11 cellular contexts compared by ENCODE assay signal in the genomic region with DNA sequence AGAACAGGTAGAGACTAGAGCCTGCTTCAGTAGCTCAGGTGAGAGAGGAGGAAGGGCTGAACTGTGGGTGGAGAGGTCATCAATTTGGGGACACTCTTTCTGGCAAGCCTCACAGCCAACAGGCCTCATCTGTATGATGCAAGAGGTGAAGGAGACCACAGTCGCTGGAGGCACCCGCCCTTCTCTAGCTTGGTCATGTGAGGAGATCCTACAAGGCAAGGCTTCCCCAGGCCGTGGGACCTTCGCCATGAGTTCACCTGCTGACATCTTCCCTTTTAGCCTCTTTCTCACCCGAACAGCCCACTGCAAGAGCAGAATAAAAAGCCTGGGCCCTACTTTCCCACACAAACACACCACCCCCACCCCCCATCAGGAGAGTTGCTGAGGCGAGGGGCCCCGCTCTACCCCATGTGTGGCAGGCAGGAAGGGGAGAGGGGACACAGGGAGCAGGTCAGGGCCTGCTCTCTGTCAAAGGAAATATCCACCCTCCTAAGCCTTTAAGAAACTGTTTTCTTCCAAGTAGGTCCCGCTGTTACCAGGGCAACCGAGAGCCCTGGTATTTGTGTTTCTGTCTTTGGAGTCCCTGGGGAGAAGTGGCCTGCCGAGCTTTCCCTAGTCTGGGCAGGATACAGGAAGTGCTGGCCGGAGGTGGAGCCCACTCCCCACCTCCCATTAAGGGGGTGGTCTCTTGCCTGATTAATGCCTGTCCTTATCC. TPM values are rescaled to one million over a fixed set of nuclear protein-coding genes. Genes with fewer than 3 reads are reported as not detected.
A peak's percentile ranks its signal among the peaks of the same experiment; 100 is the strongest.
DNase-seq lines count a peak whose midpoint lies in the region; ATAC-seq and TF ChIP-seq lines count a peak whose summit lies in the region.
"Had no signal": no experiment of that assay in that cellular context is flagged by ENCODE, and none has a peak within 500 bp of the region (broad histone marks: within the 10 kb centered on the region; RNA-seq: fewer than 3 reads in every experiment).

No MANE protein-coding gene starts in this region.

- no peak for DNase-seq in CD4-positive, alpha-beta memory T cell
- DNase-seq in SK-N-DZ (ENCODE audit: low spot score) (peak; percentile 99), Right ventricle myocardium superior (peak; percentile 68), progenitor cell of endocrine pancreas (ENCODE audit: low spot score, unreplicated experiment) (no peak), NCI-H1105 (lab: John Stamatoyannopoulos, UW) (no peak)
- DNase-seq in activated naive CD4-positive, alpha-beta T cell treated with anti-CD3 and anti-CD28 coated beads, Interleukin-2, amount 10 ng/mL, durations not matched to agents 7 days and 5 days, result no peak
- DNase-seq in activated effector memory CD4-positive, alpha-beta T cell treated with Interleukin-2 at 50 U/mL for 16 hours, result no peak
- DNase-seq: DND-41, PC-3 had no signal

- peaks cover 40 to 80% (median 60%) of the 10 kb centered on the region in 4 donors for H3K4me1 Mint-ChIP-seq in CD4-positive, alpha-beta memory T cell
- peaks cover 23% of the 10 kb centered on the region for H3K4me1 Mint-ChIP-seq in progenitor cell of endocrine pancreas (ENCODE audit: low read depth)
- H3K4me1 Mint-ChIP-seq in activated naive CD4-positive, alpha-beta T cell treated with anti-CD3 and anti-CD28 coated beads, Interleukin-2, amount 10 ng/mL, durations not matched to agents 7 days and 5 days, result peaks cover 30% of the 10 kb centered on the region

- H3K27ac Mint-ChIP-seq in CD4-positive, alpha-beta memory T cell, result peak overlapping the region; percentile 59 to 92 (median 85)
- peak overlapping the region; percentile 77 for H3K27ac Mint-ChIP-seq in progenitor cell of endocrine pancreas
- no peak overlapping the region for H3K27ac Mint-ChIP-seq in activated naive CD4-positive, alpha-beta T cell treated with anti-CD3 and anti-CD28 coated beads, Interleukin-2, amount 10 ng/mL, durations not matched to agents 7 days and 5 days
- H3K27ac Mint-ChIP-seq: activated naive CD4-positive, alpha-beta T cell treated with anti-CD3 and anti-CD28 coated beads, Interleukin-2, amount 50 U/mL, for 24 hours had no signal

- no peak overlapping the region for H3K4me3 ChIP-seq in CD4-positive, alpha-beta memory T cell (ENCODE audit: low read length in 2 of 2)

- peaks cover 0 to 3% (median 0%) of the 10 kb centered on the region in 8 donors for H3K9me3 Mint-ChIP-seq in CD4-positive, alpha-beta memory T cell
- H3K9me3 Mint-ChIP-seq in progenitor cell of endocrine pancreas (ENCODE audit: low read depth), result peaks cover 23% of the 10 kb centered on the region
- no peaks in the 10 kb centered on the region for H3K9me3 Mint-ChIP-seq in activated naive CD4-positive, alpha-beta T cell treated with anti-CD3 and anti-CD28 coated beads, Interleukin-2, amount 10 ng/mL, durations not matched to agents 7 days and 5 days
- H3K9me3 Mint-ChIP-seq: activated naive CD4-positive, alpha-beta T cell treated with anti-CD3 and anti-CD28 coated beads, Interleukin-2, amount 50 U/mL, for 24 hours had no signal

- H3K27me3 Mint-ChIP-seq in CD4-positive, alpha-beta memory T cell, result no peaks in the 10 kb centered on the region
- no peaks in the 10 kb centered on the region for H3K27me3 Mint-ChIP-seq in progenitor cell of endocrine pancreas
- H3K27me3 Mint-ChIP-seq in activated naive CD4-positive, alpha-beta T cell treated with anti-CD3 and anti-CD28 coated beads, Interleukin-2, amount 10 ng/mL, durations not matched to agents 7 days and 5 days, result peaks cover 66% of the 10 kb centered on the region
- H3K27me3 Mint-ChIP-seq: activated naive CD4-positive, alpha-beta T cell treated with anti-CD3 and anti-CD28 coated beads, Interleukin-2, amount 50 U/mL, for 24 hours had no signal

- peaks cover 77% of the 10 kb centered on the region for H3K4me1 ChIP-seq in CD4-positive, alpha-beta memory T cell (ENCODE audit: insufficient read depth, low read length)

- intact Hi-C loops in CD4-positive, alpha-beta memory T cell (cut with micrococcal nuclease), result loop anchor here (10.0 kb wide), 1 partner anchor 151 kb away; a partner anchor contains a TSS
- intact Hi-C loops in Right ventricle myocardium superior (cut with DNase I), result no loop called here

- H3K36me3 ChIP-seq in CD4-positive, alpha-beta memory T cell (ENCODE audit: insufficient read depth, low read length), result no peaks in the 10 kb centered on the region

- POLR2A ChIA-PET in CD4-positive, alpha-beta memory T cell (lab: Charles Lee; ENCODE audit: partially characterized antibody), result interaction anchor here (5.7 to 8.4 kb wide), 2 partner anchors 19 to 105 kb away, joined by 48 to 116 read pairs; no protein-coding TSS in a partner anchor

- H3K4me3 Mint-ChIP-seq in CD4-positive, alpha-beta memory T cell, result peak overlapping the region in 6 of 8 donors; percentile 15 to 61 (median 36)
- no peak overlapping the region for H3K4me3 Mint-ChIP-seq in progenitor cell of endocrine pancreas (ENCODE audit: low read depth)
- H3K4me3 Mint-ChIP-seq in activated naive CD4-positive, alpha-beta T cell treated with anti-CD3 and anti-CD28 coated beads, Interleukin-2, amount 10 ng/mL, durations not matched to agents 7 days and 5 days, result no peak overlapping the region
- H3K4me3 Mint-ChIP-seq: activated naive CD4-positive, alpha-beta T cell treated with anti-CD3 and anti-CD28 coated beads, Interleukin-2, amount 50 U/mL, for 24 hours had no signal

- CTCF ChIA-PET in CD4-positive, alpha-beta memory T cell (lab: Charles Lee; ENCODE audit: partially characterized antibody), result interaction anchor here (1.3 to 11.5 kb wide), 5 partner anchors 20 to 126 kb away, joined by 4 to 241 read pairs (median 6); no protein-coding TSS in a partner anchor
- CTCF ChIA-PET in activated naive CD4-positive, alpha-beta T cell treated with anti-CD3 and anti-CD28 coated beads, Interleukin-2, amount 10 ng/mL, durations not matched to agents 7 days and 5 days (lab: Charles Lee), result interaction anchor here (0.8 to 7.0 kb wide), 2 partner anchors 52 to 103 kb away, joined by 3 to 91 read pairs; no protein-coding TSS in a partner anchor

- H3K9me3 ChIP-seq in CD4-positive, alpha-beta memory T cell (ENCODE audit: control insufficient read depth in 1 of 2, low read length in 2 of 2), result no peaks in the 10 kb centered on the region

- no peak for TF ChIP-seq CTCF in progenitor cell of endocrine pancreas (IDR thresholded peaks at IDR 0.05; ENCODE audit: unreplicated experiment)

- H3K27me3 ChIP-seq in CD4-positive, alpha-beta memory T cell (ENCODE audit: insufficient read depth, low read length), result no peaks in the 10 kb centered on the region

- peak; percentile 8 for ATAC-seq in Right ventricle myocardium superior (ENCODE audit: poor library complexity)
- ATAC-seq in GM21825 (IDR thresholded peaks at IDR 0.05; ENCODE audit: unreplicated experiment), result no peak
- ATAC-seq: PC-3 had no signal

- peaks cover 0 to 2% of the 10 kb centered on the region in 2 donors for H3K36me3 Mint-ChIP-seq in CD4-positive, alpha-beta memory T cell
- H3K36me3 Mint-ChIP-seq in progenitor cell of endocrine pancreas (ENCODE audit: insufficient read depth), result no peaks in the 10 kb centered on the region
- H3K36me3 Mint-ChIP-seq in activated naive CD4-positive, alpha-beta T cell treated with anti-CD3 and anti-CD28 coated beads, Interleukin-2, amount 10 ng/mL, durations not matched to agents 7 days and 5 days, result no peaks in the 10 kb centered on the region
- H3K36me3 Mint-ChIP-seq: activated naive CD4-positive, alpha-beta T cell treated with anti-CD3 and anti-CD28 coated beads, Interleukin-2, amount 50 U/mL, for 24 hours had no signal

- H3K27ac ChIP-seq in CD4-positive, alpha-beta memory T cell (ENCODE audit: low read depth, low read length), result peak overlapping the region; percentile 9

RNA-seq across cellular contexts. Expression of a gene that starts 8.1 kb away (rescaled TPM):
- 1 to 10 TPM; 7.8 to 8.4 TPM for total RNA-seq in CD4-positive, alpha-beta memory T cell
- under 1 TPM in 1 of 2 donors, not detected in 1; 0.20 TPM for polyA plus RNA-seq in CD4-positive, alpha-beta memory T cell
- 2.2 and 2.4 TPM in 2 replicates for polyA plus RNA-seq in SK-N-DZ (2014; cell fraction: cytosol; rRNA removed)
- 2.9 and 5.1 TPM in 2 replicates for polyA plus RNA-seq in SK-N-DZ (2014; cell fraction: nucleus; rRNA removed)
- total RNA-seq in Right ventricle myocardium superior, result 2.4 TPM
- total RNA-seq in progenitor cell of endocrine pancreas, result 19.4 and 21.1 TPM in 2 replicates

RNA-seq across cellular contexts. Expression of a gene that starts 57.9 kb away (rescaled TPM):
- total RNA-seq in CD4-positive, alpha-beta memory T cell, result 10 to 100 TPM; 13.3 to 13.5 TPM
- polyA plus RNA-seq in CD4-positive, alpha-beta memory T cell, result 10 to 100 TPM; 29.3 to 34.1 TPM
- polyA plus RNA-seq in SK-N-DZ (2014; cell fraction: cytosol; rRNA removed), result 27.3 and 31.5 TPM in 2 replicates
- polyA plus RNA-seq in SK-N-DZ (2014; cell fraction: nucleus; rRNA removed), result 18.3 and 39.5 TPM in 2 replicates
- total RNA-seq in Right ventricle myocardium superior (10.7 TPM), progenitor cell of endocrine pancreas (19.0 and 22.5 TPM in 2 replicates)

Comparison
In these comparisons a context has a peak if more than half of its experiments do, and no peak if none do; other contexts are left out.
1. DNase-seq: peak in SK-N-DZ (single experiment) and Right ventricle myocardium superior (single experiment); none in CD4-positive, alpha-beta memory T cell (0 of 5), progenitor cell of endocrine pancreas (single experiment), activated naive CD4-positive, alpha-beta T cell treated with anti-CD3 and anti-CD28 coated beads, Interleukin-2, amount 10 ng/mL, durations not matched to agents 7 days and 5 days (single experiment), activated effector memory CD4-positive, alpha-beta T cell treated with Interleukin-2 at 50 U/mL for 16 hours (single experiment) and NCI-H1105 (single experiment).
2. H3K4me3 Mint-ChIP-seq: peak in CD4-positive, alpha-beta memory T cell (6 of 8); none in progenitor cell of endocrine pancreas (single experiment) and activated naive CD4-positive, alpha-beta T cell treated with anti-CD3 and anti-CD28 coated beads, Interleukin-2, amount 10 ng/mL, durations not matched to agents 7 days and 5 days (single experiment).